Comparison of ENCODE assay signal across 1 cellular context in the genomic region with DNA sequence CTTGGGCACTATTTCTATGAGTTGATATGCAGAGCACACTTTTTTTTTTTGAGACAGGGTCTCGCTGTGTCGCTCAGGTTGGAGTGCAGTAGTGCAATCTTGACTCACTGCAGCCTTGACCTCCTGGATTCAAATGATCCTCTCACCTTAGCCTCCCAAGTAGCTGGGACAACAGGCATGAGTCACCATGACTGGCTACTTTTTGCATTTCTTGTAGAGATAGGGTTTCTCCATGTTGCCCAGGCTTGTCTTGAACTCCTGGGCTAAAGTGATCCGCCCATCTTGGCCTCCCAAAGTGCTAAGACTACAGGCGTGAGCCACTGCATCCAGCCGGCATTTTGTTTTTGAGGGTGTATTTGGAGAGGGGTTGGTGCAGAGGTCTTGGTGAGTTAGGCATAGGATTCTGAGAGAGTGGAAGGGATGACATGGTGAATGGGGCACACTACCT.
A peak's percentile ranks its signal among the peaks of the same experiment; 100 is the strongest.
TF ChIP-seq lines count a peak whose summit lies in the region.

No MANE protein-coding gene starts in this region.

TF ChIP-seq in K562, 482 proteins besides CTCF, POLR2A, EP300 and RAD21 (continued from another document):
- TF ChIP-seq ZNF639 (CRISPR knock-in tag; conservative IDR thresholded peaks at IDR 0.05 in 1 of 2, IDR thresholded peaks at IDR 0.05 in 1 of 2) (no peak), SRSF3 (IDR thresholded peaks at IDR 0.05; ENCODE audit: insufficient read depth, low read length) (no peak), RBM17 (IDR thresholded peaks at IDR 0.05; ENCODE audit: borderline replicate concordance, low read depth, low read length) (no peak), RHOXF2B (CRISPR knock-in tag; conservative IDR thresholded peaks at IDR 0.05) (no peak), RBM14 (IDR thresholded peaks at IDR 0.05; ENCODE audit: borderline replicate concordance, insufficient read depth, low read depth, low read length) (no peak), ZNF165 (CRISPR knock-in tag; IDR thresholded peaks at IDR 0.05; ENCODE audit: borderline replicate concordance) (no peak), RBM39 (optimal IDR thresholded peaks at IDR 0.05; ENCODE audit: low read depth, low read length) (no peak), ZFP36 (IDR thresholded peaks at IDR 0.05; ENCODE audit: low read depth, low read length, partially characterized antibody) (no peak), NR4A1 (CRISPR knock-in tag; IDR thresholded peaks at IDR 0.05) (no peak), NR4A1 (tag; IDR thresholded peaks at IDR 0.05) (peak; percentile 86), NCOA2 (IDR thresholded peaks at IDR 0.05; ENCODE audit: partially characterized antibody in 2 of 2) (no peak), NCOA4 (IDR thresholded peaks at IDR 0.05; ENCODE audit: partially characterized antibody) (no peak), PHB (CRISPR knock-in tag; IDR thresholded peaks at IDR 0.05) (no peak), ZNF785 (CRISPR knock-in tag; IDR thresholded peaks at IDR 0.05) (no peak), NR3C1 (CRISPR knock-in tag; IDR thresholded peaks at IDR 0.05) (no peak), ATF1 (CRISPR knock-in tag; IDR thresholded peaks at IDR 0.05) (no peak), ATF1 (tag; IDR thresholded peaks at IDR 0.05) (peak; percentile 38; the same call in 1 of the 2 replicates), RFX7 (CRISPR knock-in tag; IDR thresholded peaks at IDR 0.05) (no peak), MEF2A (IDR thresholded peaks at IDR 0.05; ENCODE audit: control insufficient read depth, low read depth, low read length) (no peak), ETV1 (tag; conservative IDR thresholded peaks at IDR 0.05; ENCODE audit: low read depth) (no peak)
- TF ChIP-seq, protein P1, sequence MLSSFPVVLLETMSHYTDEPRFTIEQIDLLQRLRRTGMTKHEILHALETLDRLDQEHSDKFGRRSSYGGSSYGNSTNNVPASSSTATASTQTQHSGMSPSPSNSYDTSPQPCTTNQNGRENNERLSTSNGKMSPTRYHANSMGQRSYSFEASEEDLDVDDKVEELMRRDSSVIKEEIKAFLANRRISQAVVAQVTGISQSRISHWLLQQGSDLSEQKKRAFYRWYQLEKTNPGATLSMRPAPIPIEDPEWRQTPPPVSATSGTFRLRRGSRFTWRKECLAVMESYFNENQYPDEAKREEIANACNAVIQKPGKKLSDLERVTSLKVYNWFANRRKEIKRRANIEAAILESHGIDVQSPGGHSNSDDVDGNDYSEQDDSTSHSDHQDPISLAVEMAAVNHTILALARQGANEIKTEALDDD (IDR thresholded peaks at IDR 0.05): no peak
